7 cellular contexts compared by ENCODE assay signal in genomic region chr19:57903298-57904174, GRCh38. TPM values are rescaled to one million over a fixed set of nuclear protein-coding genes. Genes with fewer than 3 reads are reported as not detected.
DNase-seq lines count a peak whose midpoint lies in the region; TF ChIP-seq lines count a peak whose summit lies in the region.
"Had no signal": no experiment of that assay in that cellular context is flagged by ENCODE, and none has a peak within 500 bp of the region (broad histone marks: within the 10 kb centered on the region; RNA-seq: fewer than 3 reads in every experiment).

No MANE protein-coding gene starts in this region.

- H3K9me3 ChIP-seq in tibial artery (peaks cover 3 to 97% (median 77%) of the 10 kb centered on the region in 3 donors), MG63 (peaks cover 8% of the 10 kb centered on the region)
- H3K9me3 ChIP-seq: neutrophil had no signal

- H3K36me3 Mint-ChIP-seq in CD14-positive monocyte: peaks cover 21 to 33% of the 10 kb centered on the region in 2 donors

- no peak overlapping the region for H3K4me3 Mint-ChIP-seq in CD14-positive monocyte

- H3K27me3 ChIP-seq in tibial artery: no peaks in the 10 kb centered on the region
- H3K27me3 ChIP-seq in MG63: no peaks in the 10 kb centered on the region
- H3K27me3 ChIP-seq: neutrophil had no signal

- H3K4me1 Mint-ChIP-seq in CD14-positive monocyte: peaks cover 7% of the 10 kb centered on the region

- H3K4me3 ChIP-seq in epithelial cell of proximal tubule (ENCODE audit: low read depth, low read length) (no peak overlapping the region), tibial artery (no peak overlapping the region), MG63 (no peak overlapping the region)

- intact Hi-C loops in CD14-positive monocyte (cut with micrococcal nuclease): loop anchor here in 1 of 2 donors (5.0 kb wide), 1 partner anchor 166 kb away; no protein-coding TSS in a partner anchor
- intact Hi-C loops in tibial artery (cut with DNase I; ENCODE audit: low total_unique reads): no loop called here

- peak overlapping the region in 1 of 7 donors; percentile 73 for H3K27ac Mint-ChIP-seq in CD14-positive monocyte

- H3K36me3 ChIP-seq in tibial artery: peaks cover 30 to 60% (median 41%) of the 10 kb centered on the region in 3 donors
- H3K36me3 ChIP-seq in MG63: peaks cover 16% of the 10 kb centered on the region

- H3K4me1 ChIP-seq in tibial artery: no peaks in the 10 kb centered on the region

- peaks cover 0 to 9% (median 5%) of the 10 kb centered on the region in 7 donors for H3K9me3 Mint-ChIP-seq in CD14-positive monocyte

- TF ChIP-seq CTCF in CD14-positive monocyte (IDR thresholded peaks at IDR 0.05): peak; percentile 73
- TF ChIP-seq CTCF in epithelial cell of proximal tubule (conservative IDR thresholded peaks at IDR 0.05; ENCODE audit: low read depth, low read length): peak; percentile 49
- peak; percentile 7 to 8 for TF ChIP-seq CTCF in tibial artery (IDR thresholded peaks at IDR 0.05)

- no peaks in the 10 kb centered on the region for H3K27me3 Mint-ChIP-seq in CD14-positive monocyte (ENCODE audit: low read depth in 3 of 3)

- DNase-seq in CD14-positive monocyte (ENCODE audit: low spot score) (no peak), LoVo (ENCODE audit: low spot score) (peak; percentile 32), epithelial cell of proximal tubule (ENCODE audit: low read depth) (no peak), tibial artery (no peak), OCI-M2 (lab: John Stamatoyannopoulos, UW; ENCODE audit: unreplicated experiment) (no peak), MG63 (no peak)

- no peak overlapping the region for H3K27ac ChIP-seq in tibial artery
- H3K27ac ChIP-seq: neutrophil had no signal

RNA-seq across cellular contexts. Expression of gene ZNF417, which starts 12.9 kb away (rescaled TPM):
- under 1 TPM; 0.39 to 0.70 TPM for polyA plus RNA-seq in CD14-positive monocyte
- total RNA-seq in epithelial cell of proximal tubule: 4.4 and 6.3 TPM in 2 replicates
- total RNA-seq in MG63 (2014; rRNA removed; shearing (Covaris generic); ENCODE audit: low replicate concordance): 3.1 and 7.4 TPM in 2 replicates

RNA-seq across cellular contexts. Expression of gene ZNF814, which starts 14.7 kb away (rescaled TPM):
- 1 to 10 TPM; 2.5 to 3.8 TPM for polyA plus RNA-seq in CD14-positive monocyte
- total RNA-seq in epithelial cell of proximal tubule: 9.3 and 16.9 TPM in 2 replicates
- total RNA-seq in MG63 (2014; rRNA removed; shearing (Covaris generic); ENCODE audit: low replicate concordance): 0.56 and 2.4 TPM in 2 replicates

RNA-seq across cellular contexts. Expression of gene ZNF418, which starts 31.7 kb away (rescaled TPM):
- polyA plus RNA-seq in CD14-positive monocyte: under 1 TPM in 1 of 2 donors, not detected in 1; 0.74 TPM
- total RNA-seq in epithelial cell of proximal tubule: 1.3 and 1.5 TPM in 2 replicates
- total RNA-seq in MG63 (2014; rRNA removed; shearing (Covaris generic); ENCODE audit: low replicate concordance): not detected in 2 replicates

RNA-seq across cellular contexts. Expression of gene ZNF256, which starts 44.0 kb away (rescaled TPM):
- 1 to 10 TPM in 1 of 2 donors, under 1 TPM in 1; 0.51 to 1.3 TPM for polyA plus RNA-seq in CD14-positive monocyte
- total RNA-seq in epithelial cell of proximal tubule: 1.5 and 2.9 TPM in 2 replicates
- total RNA-seq in MG63 (2014; rRNA removed; shearing (Covaris generic); ENCODE audit: low replicate concordance): 1.1 and 3.2 TPM in 2 replicates

RNA-seq across cellular contexts. Expression of gene ZNF587, which starts 53.9 kb away (rescaled TPM):
- 1 to 10 TPM in 1 of 2 donors, under 1 TPM in 1; 0.41 to 2.9 TPM for polyA plus RNA-seq in CD14-positive monocyte
- 14.4 and 16.6 TPM in 2 replicates for total RNA-seq in epithelial cell of proximal tubule
- total RNA-seq in MG63 (2014; rRNA removed; shearing (Covaris generic); ENCODE audit: low replicate concordance): 7.6 and 8.9 TPM in 2 replicates

Comparison
In these comparisons a context has a peak if more than half of its experiments do, and no peak if none do; other contexts are left out.
1. CTCF ChIP-seq: peak in every context shown above with its lines; median percentile 73 in CD14-positive monocyte; 49 in epithelial cell of proximal tubule; 8 in tibial artery.